26 cellular contexts compared by ENCODE assay signal in the genomic region with DNA sequence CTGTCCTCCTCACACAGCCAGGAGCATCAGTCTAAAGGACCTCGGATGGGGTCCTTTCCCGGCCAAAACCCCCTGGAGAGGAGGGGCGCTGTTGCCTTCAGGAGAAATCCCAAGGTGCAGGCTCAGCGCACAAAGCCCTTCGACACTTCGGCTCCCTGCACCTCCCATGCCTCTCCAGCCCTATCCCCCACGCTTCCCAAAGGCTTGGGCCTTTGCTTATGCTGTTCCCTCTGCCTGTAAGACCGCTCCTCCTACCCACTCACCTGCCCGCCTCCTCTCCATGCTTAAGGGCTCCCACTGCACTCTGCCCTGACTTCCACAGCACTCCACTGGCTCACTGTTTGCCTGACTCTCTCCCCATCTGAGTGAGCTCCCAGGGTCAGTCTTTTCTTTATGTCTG. TPM values are rescaled to one million over a fixed set of nuclear protein-coding genes. Genes with fewer than 3 reads are reported as not detected.
DNase-seq lines count a peak whose midpoint lies in the region; ATAC-seq, FAIRE-seq and TF ChIP-seq lines count a peak whose summit lies in the region.
"Had no signal": no experiment of that assay in that cellular context is flagged by ENCODE, and none has a peak within 500 bp of the region (broad histone marks: within the 10 kb centered on the region; RNA-seq: fewer than 3 reads in every experiment).

No MANE protein-coding gene starts in this region.

- no peak overlapping the region for H3K4me3 Mint-ChIP-seq in IgD-negative memory B cell
- no peak overlapping the region for H3K4me3 Mint-ChIP-seq in effector memory CD8-positive, alpha-beta T cell
- no peak overlapping the region for H3K4me3 Mint-ChIP-seq in activated CD8-positive, alpha-beta T cell treated with anti-CD3 and anti-CD28 coated beads, Interleukin-2, amount 10 ng/mL, durations not matched to agents 7 days and 5 days
- H3K4me3 Mint-ChIP-seq: CD4-positive, alpha-beta memory T cell; T-cell had no signal

- peaks cover 4% of the 10 kb centered on the region for H3K36me3 ChIP-seq in H7 (replicated peaks; ENCODE audit: control insufficient read depth, insufficient read depth, low read length)
- H3K36me3 ChIP-seq: SJCRH30 had no signal

- peak overlapping the region in 2 of 3 donors; percentile 47 to 71 for H3K27ac Mint-ChIP-seq in IgD-negative memory B cell
- peak overlapping the region; percentile 5 to 9 for H3K27ac Mint-ChIP-seq in effector memory CD8-positive, alpha-beta T cell
- H3K27ac Mint-ChIP-seq in activated CD8-positive, alpha-beta T cell treated with anti-CD3 and anti-CD28 coated beads, Interleukin-2, amount 10 ng/mL, durations not matched to agents 7 days and 5 days, result no peak overlapping the region
- H3K27ac Mint-ChIP-seq: T-cell had no signal

- peak; percentile 59 for DNase-seq in H7
- no peak for DNase-seq in effector memory CD8-positive, alpha-beta T cell
- DNase-seq in sciatic nerve (ENCODE audit: low spot score), result peak; percentile 38
- DNase-seq in activated CD8-positive, alpha-beta T cell treated with anti-CD3 and anti-CD28 coated beads, Interleukin-2, amount 10 ng/mL, durations not matched to agents 7 days and 5 days, result no peak
- no peak for DNase-seq in D721Med (ENCODE audit: insufficient read length, low spot score)
- DNase-seq in activated CD4-positive, alpha-beta T cell treated with anti-CD3 and anti-CD28 coated beads for 1 hour, result no peak
- DNase-seq: Caco-2; CD4-positive, alpha-beta memory T cell; DMS153; KG1; NCI-H1092 treated with DMSO at 0.1 percent for 48 hours; NCI-H1436 treated with DMSO at 0.1 percent for 48 hours; NCI-H1930; NCI-H69; NK-92 treated with Interleukin-12 subunit alpha and Interleukin-12 subunit beta, amount 100 ng/mL, for 24 hours; SJCRH30; T-cell had no signal

- ATAC-seq in effector memory CD8-positive, alpha-beta T cell (replicated peaks), result no peak
- ATAC-seq in sciatic nerve (no peak), HG03432 (IDR thresholded peaks at IDR 0.05; ENCODE audit: unreplicated experiment) (no peak)
- no peak for ATAC-seq in activated CD8-positive, alpha-beta T cell treated with anti-CD3 and anti-CD28 coated beads, Interleukin-2, amount 10 ng/mL, durations not matched to agents 7 days and 5 days
- ATAC-seq: Panc1, T-cell had no signal

- CTCF ChIA-PET in activated CD8-positive, alpha-beta T cell treated with anti-CD3 and anti-CD28 coated beads, Interleukin-2, amount 10 ng/mL, durations not matched to agents 7 days and 5 days (lab: Charles Lee), result interaction anchor here (1.5 kb wide), 1 partner anchor 23 kb away, joined by 6 read pairs; no protein-coding TSS in a partner anchor

- H3K27me3 Mint-ChIP-seq in IgD-negative memory B cell, result no peaks in the 10 kb centered on the region
- H3K27me3 Mint-ChIP-seq in effector memory CD8-positive, alpha-beta T cell, result peaks cover 30 to 41% of the 10 kb centered on the region in 2 donors
- no peaks in the 10 kb centered on the region for H3K27me3 Mint-ChIP-seq in activated CD8-positive, alpha-beta T cell treated with anti-CD3 and anti-CD28 coated beads, Interleukin-2, amount 10 ng/mL, durations not matched to agents 7 days and 5 days (ENCODE audit: low read depth)

- H3K4me1 Mint-ChIP-seq in IgD-negative memory B cell, result peaks cover 18 to 28% (median 24%) of the 10 kb centered on the region in 3 donors
- no peaks in the 10 kb centered on the region for H3K4me1 Mint-ChIP-seq in effector memory CD8-positive, alpha-beta T cell (ENCODE audit: low read depth in 2 of 2)
- peaks cover 8% of the 10 kb centered on the region for H3K4me1 Mint-ChIP-seq in activated CD8-positive, alpha-beta T cell treated with anti-CD3 and anti-CD28 coated beads, Interleukin-2, amount 10 ng/mL, durations not matched to agents 7 days and 5 days (ENCODE audit: low read depth)

- no peak for TF ChIP-seq CTCF in D721Med (IDR thresholded peaks at IDR 0.05; ENCODE audit: insufficient read depth, missing control alignments)

- H3K4me3 ChIP-seq in H7 (ENCODE audit: insufficient read depth, low read depth, low read length), result no peak overlapping the region
- H3K4me3 ChIP-seq: BLaER1 treated with 17β-estradiol and CSF1 and Interleukin-3, amounts not matched to agents 10 nM and 100 nM; SJCRH30 had no signal

- peaks cover 0 to 2% (median 0%) of the 10 kb centered on the region in 3 donors for H3K9me3 Mint-ChIP-seq in IgD-negative memory B cell
- no peaks in the 10 kb centered on the region for H3K9me3 Mint-ChIP-seq in effector memory CD8-positive, alpha-beta T cell
- H3K9me3 Mint-ChIP-seq in activated CD8-positive, alpha-beta T cell treated with anti-CD3 and anti-CD28 coated beads, Interleukin-2, amount 10 ng/mL, durations not matched to agents 7 days and 5 days (ENCODE audit: insufficient read depth), result no peaks in the 10 kb centered on the region
- H3K9me3 Mint-ChIP-seq: CD4-positive, alpha-beta memory T cell; T-cell had no signal

- intact Hi-C loops in sciatic nerve (cut with DNase I), result no loop called here

- H3K27me3 ChIP-seq in H7 (ENCODE audit: control insufficient read depth, insufficient read depth, low read length), result no peaks in the 10 kb centered on the region
- H3K27me3 ChIP-seq: BLaER1 treated with 17β-estradiol and CSF1 and Interleukin-3, amounts not matched to agents 10 nM and 100 nM; SJCRH30 had no signal

- no peak for FAIRE-seq in D721Med (lab: Jason Lieb, UNC)
- FAIRE-seq: GM18507 had no signal

- POLR2A ChIA-PET in activated CD8-positive, alpha-beta T cell treated with anti-CD3 and anti-CD28 coated beads, Interleukin-2, amount 10 ng/mL, durations not matched to agents 7 days and 5 days (lab: Charles Lee), result no interaction called here

- H3K36me3 Mint-ChIP-seq in IgD-negative memory B cell, result peaks cover 4% of the 10 kb centered on the region
- H3K36me3 Mint-ChIP-seq in effector memory CD8-positive, alpha-beta T cell (ENCODE audit: insufficient read depth), result peaks cover 6% of the 10 kb centered on the region
- no peaks in the 10 kb centered on the region for H3K36me3 Mint-ChIP-seq in activated CD8-positive, alpha-beta T cell treated with anti-CD3 and anti-CD28 coated beads, Interleukin-2, amount 10 ng/mL, durations not matched to agents 7 days and 5 days (ENCODE audit: low read depth)
- H3K36me3 Mint-ChIP-seq: CD4-positive, alpha-beta memory T cell had no signal

RNA-seq across cellular contexts. Expression of gene SLC15A3, which starts 13.5 kb away (rescaled TPM):
- total RNA-seq in H7 (2014; rRNA removed; shearing (Covaris generic)), result 2.7 and 6.1 TPM in 2 replicates
- polyA plus RNA-seq in IgD-negative memory B cell, result 15.2 TPM
- total RNA-seq in sciatic nerve, result 49.4 TPM
- 1 to 10 TPM; 2.0 to 2.2 TPM for total RNA-seq in activated CD8-positive, alpha-beta T cell treated with anti-CD3 and anti-CD28 coated beads, Interleukin-2, amount 10 ng/mL, durations not matched to agents 7 days and 5 days
- total RNA-seq: G401, NCI-H460 had no signal

RNA-seq across cellular contexts. Expression of gene TMEM132A, which starts 14.2 kb away (rescaled TPM):
- 66.0 and 73.9 TPM in 2 replicates for total RNA-seq in H7 (2014; rRNA removed; shearing (Covaris generic))
- 0.26 TPM for polyA plus RNA-seq in IgD-negative memory B cell
- total RNA-seq in sciatic nerve, result 34.2 TPM
- total RNA-seq in activated CD8-positive, alpha-beta T cell treated with anti-CD3 and anti-CD28 coated beads, Interleukin-2, amount 10 ng/mL, durations not matched to agents 7 days and 5 days, result under 1 TPM; 0.37 to 0.47 TPM
- polyA plus RNA-seq: CD4-positive, alpha-beta memory T cell had no signal

RNA-seq across cellular contexts. Expression of gene TMEM109, which starts 24.5 kb away (rescaled TPM):
- 30.6 and 35.1 TPM in 2 replicates for total RNA-seq in H7 (2014; rRNA removed; shearing (Covaris generic))
- 259 TPM for polyA plus RNA-seq in IgD-negative memory B cell
- total RNA-seq in sciatic nerve, result 128 TPM
- 100 to 1,000 TPM; 136 to 139 TPM for total RNA-seq in activated CD8-positive, alpha-beta T cell treated with anti-CD3 and anti-CD28 coated beads, Interleukin-2, amount 10 ng/mL, durations not matched to agents 7 days and 5 days

RNA-seq across cellular contexts. Expression of gene PRPF19, which starts 32.1 kb away (rescaled TPM):
- 93.8 and 123 TPM in 2 replicates for total RNA-seq in H7 (2014; rRNA removed; shearing (Covaris generic))
- polyA plus RNA-seq in IgD-negative memory B cell, result 18.5 TPM
- total RNA-seq in sciatic nerve, result 50.7 TPM
- 100 to 1,000 TPM; 161 TPM for total RNA-seq in activated CD8-positive, alpha-beta T cell treated with anti-CD3 and anti-CD28 coated beads, Interleukin-2, amount 10 ng/mL, durations not matched to agents 7 days and 5 days

RNA-seq across cellular contexts. Expression of gene CD6, which starts 33.0 kb away (rescaled TPM):
- total RNA-seq in H7 (2014; rRNA removed; shearing (Covaris generic)), result not detected in 2 replicates
- polyA plus RNA-seq in IgD-negative memory B cell, result 8.6 TPM
- total RNA-seq in sciatic nerve, result 2.5 TPM
- total RNA-seq in activated CD8-positive, alpha-beta T cell treated with anti-CD3 and anti-CD28 coated beads, Interleukin-2, amount 10 ng/mL, durations not matched to agents 7 days and 5 days, result 100 to 1,000 TPM; 214 to 222 TPM
- total RNA-seq: G401, H4, HT1080, NCI-H460, SJCRH30 had no signal

Comparison
In these comparisons a context has a peak if more than half of its experiments do, and no peak if none do; other contexts are left out.
1. DNase-seq: peak in H7 (single experiment) and sciatic nerve (single experiment); none in effector memory CD8-positive, alpha-beta T cell (0 of 3), activated CD8-positive, alpha-beta T cell treated with anti-CD3 and anti-CD28 coated beads, Interleukin-2, amount 10 ng/mL, durations not matched to agents 7 days and 5 days (single experiment), D721Med (single experiment) and activated CD4-positive, alpha-beta T cell treated with anti-CD3 and anti-CD28 coated beads for 1 hour (single experiment).
2. RNA of gene TMEM132A, which starts 14.2 kb away (total RNA-seq): 66.0 to 73.9 TPM in H7 and 34.2 TPM in sciatic nerve (single experiment); 0.37 to 0.47 TPM in activated CD8-positive, alpha-beta T cell treated with anti-CD3 and anti-CD28 coated beads, Interleukin-2, amount 10 ng/mL, durations not matched to agents 7 days and 5 days; every median in the first group is over 10 times any median in the second.